8 cellular contexts compared by ENCODE assay signal in genomic region chr4:7206856-7207567, GRCh38. TPM values are rescaled to one million over a fixed set of nuclear protein-coding genes. Genes with fewer than 3 reads are reported as not detected.
DNase-seq lines count a peak whose midpoint lies in the region; ATAC-seq, FAIRE-seq and TF ChIP-seq lines count a peak whose summit lies in the region.

No MANE protein-coding gene starts in this region.

- POLR2A ChIA-PET in HepG2 (lab: Yijun Ruan, JAX), result no interaction called here

- H3K27me3 ChIP-seq in HepG2 (ENCODE audit: control insufficient read depth in 1 of 2, insufficient read depth in 2 of 2, low read length in 2 of 2) (peaks cover 1 to 35% of the 10 kb centered on the region in 2 experiments; a peak in 4 of 5 replicates), testis (no peaks in the 10 kb centered on the region)

- H3K79me2 ChIP-seq in HepG2 (ENCODE audit: insufficient read depth, low read length), result no peaks in the 10 kb centered on the region

- DNase-seq in HT1080 (ENCODE audit: low read depth) (peak; percentile 90), cerebellum (ENCODE audit: low spot score) (peak; percentile 60), HepG2 (ENCODE audit: low spot score) (no peak), testis (peak; percentile 77)
- DNase-seq in activated naive CD4-positive, alpha-beta T cell treated with Interleukin-2 at 50 U/mL for 16 hours, result no peak
- DNase-seq in stimulated activated CD4-positive, alpha-beta T cell treated with anti-CD3 and anti-CD28 coated beads, Interleukin-4, amount 100 ng/mL, for 1 hour, result no peak
- DNase-seq in NK-92 treated with Interleukin-12 subunit alpha and Interleukin-12 subunit beta, amount 100 ng/mL, for 24 hours (lab: John Stamatoyannopoulos, UW), result no peak

- no peaks in the 10 kb centered on the region for H3K36me3 ChIP-seq in HepG2 (replicated peaks in 1 of 2; ENCODE audit: control insufficient read depth in 1 of 2, insufficient read depth in 2 of 2, low read length in 2 of 2)
- no peaks in the 10 kb centered on the region for H3K36me3 ChIP-seq in testis (ENCODE audit: low read depth, missing control alignments)

- no peak for TF ChIP-seq EP300 in HepG2 (IDR thresholded peaks at IDR 0.05; ENCODE audit: low read depth in 2 of 2, low read length in 2 of 2)
- TF ChIP-seq EP300 in HepG2 (CRISPR knock-in tag; IDR thresholded peaks at IDR 0.05; ENCODE audit: borderline replicate concordance), result no peak

- H2AFZ ChIP-seq in HepG2 (ENCODE audit: low read length), result no peak overlapping the region

- CTCF ChIA-PET in HepG2 (lab: Yijun Ruan, JAX; ENCODE audit: low intra/inter-chr PET ratio, low total read pairs), result no interaction called here

- no peak for TF ChIP-seq RAD21 in HepG2 (CRISPR knock-in tag; IDR thresholded peaks at IDR 0.05)

- no TSS peak for BruUV-seq in HepG2 (replicated peaks; lab: Mats Ljungman, UMichigan)

- peaks cover 3% of the 10 kb centered on the region for H3K4me1 ChIP-seq in HepG2 (ENCODE audit: insufficient read depth, low read length)
- peaks cover 16% of the 10 kb centered on the region for H3K4me1 ChIP-seq in testis

- H4K20me1 ChIP-seq in HepG2 (ENCODE audit: insufficient read depth, low read length), result no peaks in the 10 kb centered on the region

- H3K27ac ChIP-seq in HepG2 (ENCODE audit: extremely low read length, insufficient read depth, low read length), result no peak overlapping the region
- H3K27ac ChIP-seq in testis, result peak overlapping the region in 1 of 2 donors; percentile 39

- no peaks in the 10 kb centered on the region for H3K9me3 ChIP-seq in HepG2 (ENCODE audit: low read length)
- H3K9me3 ChIP-seq in testis, result no peaks in the 10 kb centered on the region

- in situ Hi-C loops in HepG2 (cut with HindIII; ENCODE audit: extremely low pct_ligation_motif_present, low pct_unique_long_range_greater_than_20kb), result no loop called here

- H3K9ac ChIP-seq in HepG2 (ENCODE audit: insufficient read depth, low read depth, low read length), result no peak overlapping the region

- TF ChIP-seq CTCF in HepG2 (CRISPR knock-in tag; IDR thresholded peaks at IDR 0.05) (no peak), testis (IDR thresholded peaks at IDR 0.05) (no peak)

- H3K4me2 ChIP-seq in HepG2 (ENCODE audit: low read depth, low read length), result no peak overlapping the region

- FAIRE-seq in HepG2 (lab: Jason Lieb, UNC), result no peak

- TF ChIP-seq POLR2A in HepG2 (IDR thresholded peaks at IDR 0.05; ENCODE audit: insufficient read depth in 1 of 2, low read depth in 2 of 2, low read length in 2 of 2), result no peak
- TF ChIP-seq POLR2A in testis (IDR thresholded peaks at IDR 0.05), result no peak

- WGBS in HepG2 (ENCODE audit: low lambda C conversion rate), result 20% methylated on average over 9 of the region's 21 CpGs
- 32% methylated on average over 10 to 21 of the region's 21 CpGs for WGBS in testis, 2 donors

- H3K4me3 ChIP-seq in HepG2 (replicated peaks in 1 of 3; ENCODE audit: insufficient read depth in 1 of 3, low read depth in 2 of 3, low read length in 3 of 3) (no peak overlapping the region), testis (no peak overlapping the region)

- intact Hi-C loops in HepG2 (cut with micrococcal nuclease; ENCODE audit: unreplicated experiment), result no loop called here
- intact Hi-C loops in testis (cut with DNase I; ENCODE audit: low total_unique reads), result no loop called here

- ATAC-seq in HepG2 (peak; percentile 74), GM21447 (IDR thresholded peaks at IDR 0.05; ENCODE audit: unreplicated experiment) (no peak)

TF ChIP-seq in HepG2, 621 proteins besides CTCF, POLR2A, EP300 and RAD21:
- TF ChIP-seq FOSL2 (CRISPR knock-in tag; IDR thresholded peaks at IDR 0.05) (peak; percentile 43; the same call in 1 of the 2 replicates), JUND (CRISPR knock-in tag; IDR thresholded peaks at IDR 0.05) (no peak)

RNA-seq across cellular contexts. Expression of gene SORCS2, which starts 14.7 kb away (rescaled TPM):
- total RNA-seq in HT1080 (2014; rRNA removed; shearing (Covaris generic)), result 1.6 and 5.4 TPM in 2 replicates
- polyA plus RNA-seq in HT1080 (2015; cell fraction: cytosol; rRNA removed), result 0.02 and 0.11 TPM in 2 replicates
- 0.22 and 0.26 TPM in 2 replicates for polyA plus RNA-seq in HT1080 (2015; cell fraction: nucleus; rRNA removed)
- total RNA-seq in cerebellum (9.3 TPM), HepG2 (2016; rRNA removed; fragmentation: Illumina TruSeq; extraction: Trizol) (0.66 and 1.0 TPM in 2 replicates), testis (1 to 10 TPM; 2.7 to 2.9 TPM)
- total RNA-seq in HepG2 (2016; cell fraction: cytosol; rRNA removed; fragmentation: Illumina TruSeq; extraction: Trizol; ENCODE audit: low read depth), result 0.09 and 0.10 TPM in 2 replicates
- 0.46 and 0.71 TPM in 2 replicates for total RNA-seq in HepG2 (2016; cell fraction: insoluble cytoplasmic fraction; rRNA removed; fragmentation: Illumina TruSeq; extraction: Trizol)
- total RNA-seq in HepG2 (2016; cell fraction: membrane; rRNA removed; fragmentation: Illumina TruSeq; extraction: Trizol), result 0.43 and 0.55 TPM in 2 replicates
- total RNA-seq in HepG2 (2016; cell fraction: nucleus; rRNA removed; fragmentation: Illumina TruSeq; extraction: Trizol), result 1.9 and 2.0 TPM in 2 replicates
- polyA plus RNA-seq in HepG2 (2011; rRNA removed) (0.82 and 2.6 TPM in 2 replicates), testis (ENCODE audit: insufficient read depth, low read depth, low replicate concordance) (4.6 TPM)
- polyA plus RNA-seq in HepG2 (2011; cell fraction: cytosol; rRNA removed), result 0.35 and 0.82 TPM in 2 replicates
- 10.2 and 19.2 TPM in 2 replicates for polyA plus RNA-seq in HepG2 (2011; cell fraction: nucleus; rRNA removed)
- 3.3 and 4.5 TPM in 2 replicates for polyA plus RNA-seq in HepG2 (2012)
- 0.06 and 0.07 TPM in 2 replicates for polyA plus RNA-seq in HepG2 (2016; cell fraction: cytosol; fragmentation: Illumina TruSeq; extraction: Trizol; ENCODE audit: low read depth)
- 0.38 and 1.0 TPM in 2 replicates for polyA plus RNA-seq in HepG2 (2016; cell fraction: insoluble cytoplasmic fraction; fragmentation: Illumina TruSeq; extraction: Trizol; ENCODE audit: low read depth)
- polyA plus RNA-seq in HepG2 (2016; cell fraction: membrane; fragmentation: Illumina TruSeq; extraction: Trizol; ENCODE audit: low read depth), result 0.13 and 0.14 TPM in 2 replicates
- polyA plus RNA-seq in HepG2 (2016; cell fraction: nucleus; fragmentation: Illumina TruSeq; extraction: Trizol; ENCODE audit: insufficient read depth, low read depth), result 2.4 and 2.8 TPM in 2 replicates
- 1.1 and 3.6 TPM in 2 replicates for polyA minus RNA-seq in HepG2 (2011; rRNA and poly(A)+ RNA removed; ENCODE audit: low replicate concordance)
- 0.62 and 0.99 TPM in 2 replicates for polyA minus RNA-seq in HepG2 (2011; cell fraction: cytosol; rRNA and poly(A)+ RNA removed)
- 1.0 and 2.5 TPM in 2 replicates for polyA minus RNA-seq in HepG2 (2011; cell fraction: nucleus; rRNA and poly(A)+ RNA removed)

Comparison
In these comparisons a context has a peak if more than half of its experiments do, and no peak if none do; other contexts are left out.
1. DNase-seq: peak in HT1080 (single experiment), cerebellum (single experiment) and testis (single experiment); none in HepG2 (single experiment), activated naive CD4-positive, alpha-beta T cell treated with Interleukin-2 at 50 U/mL for 16 hours (single experiment), stimulated activated CD4-positive, alpha-beta T cell treated with anti-CD3 and anti-CD28 coated beads, Interleukin-4, amount 100 ng/mL, for 1 hour (single experiment) and NK-92 treated with Interleukin-12 subunit alpha and Interleukin-12 subunit beta, amount 100 ng/mL, for 24 hours (single experiment).